ENCODE assay signal across 8 cellular contexts in the genomic region with DNA sequence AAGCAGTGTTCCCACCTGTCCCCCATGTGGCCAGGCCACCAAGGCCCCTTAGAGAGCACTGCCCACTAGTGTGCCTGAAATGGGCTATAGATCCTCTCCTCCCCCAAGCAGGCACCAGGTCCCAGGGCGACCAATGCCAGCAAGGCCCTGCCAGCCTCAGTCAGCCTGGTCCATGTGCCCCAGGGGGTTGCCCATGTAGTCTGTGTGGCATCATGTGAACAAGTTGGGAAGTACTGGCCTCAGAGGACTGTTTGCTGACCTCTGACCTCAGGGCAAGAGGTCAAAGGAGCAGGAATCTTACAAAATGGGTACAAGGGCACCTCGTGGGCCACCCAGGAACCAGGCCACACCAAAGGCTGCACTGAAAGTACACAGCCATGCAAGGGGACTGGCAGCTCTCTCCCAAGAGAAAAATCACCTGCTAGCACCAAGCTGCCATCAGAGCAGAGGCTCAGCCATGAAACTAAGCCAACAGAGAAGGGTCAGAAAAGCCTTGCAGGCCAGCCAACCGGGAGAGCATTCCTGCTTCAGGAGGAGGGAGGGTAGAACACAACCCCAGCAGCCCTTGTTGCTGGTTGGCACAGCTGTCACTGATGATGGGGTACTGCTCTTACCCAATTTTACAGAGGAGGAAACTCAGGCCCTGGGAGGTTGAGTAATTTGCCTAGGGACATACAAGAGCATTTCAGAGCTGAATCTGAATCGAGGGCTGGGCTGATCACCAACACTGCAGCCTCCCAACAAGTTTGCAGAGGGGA. TPM values are rescaled to one million over a fixed set of nuclear protein-coding genes. Genes with fewer than 3 reads are reported as not detected.
DNase-seq lines count a peak whose midpoint lies in the region; ATAC-seq and TF ChIP-seq lines count a peak whose summit lies in the region.

No MANE protein-coding gene starts in this region.

- peak overlapping the region; percentile 3 for H2BK15ac ChIP-seq in mesenchymal stem cell (ENCODE audit: low read depth, poor library complexity, severe bottlenecking)

- H4K91ac ChIP-seq in mesenchymal stem cell (ENCODE audit: low read length) = no peak overlapping the region

- H3K18ac ChIP-seq in mesenchymal stem cell (ENCODE audit: low read depth in 1 of 2, low read length in 2 of 2) = peak overlapping the region in 1 of 2 experiments; percentile 11

- H3K36me3 ChIP-seq in mammary epithelial cell (ENCODE audit: insufficient read depth, low read length) (no peaks in the 10 kb centered on the region), mesenchymal stem cell (ENCODE audit: control insufficient read depth in 1 of 2, insufficient read depth in 2 of 2, low read depth in 1 of 2, low read length in 2 of 2) (no peaks in the 10 kb centered on the region)

- no peak overlapping the region for H3K23ac ChIP-seq in mesenchymal stem cell (ENCODE audit: low read length in 2 of 2)

- no peak overlapping the region for H2BK5ac ChIP-seq in mesenchymal stem cell (ENCODE audit: low read depth, low read length, poor library complexity, severe bottlenecking)

- no peaks in the 10 kb centered on the region for H3K79me1 ChIP-seq in mesenchymal stem cell (replicated peaks; ENCODE audit: low read length, poor library complexity, severe bottlenecking)

- no TSS peak for BruUV-seq in mammary epithelial cell (replicated peaks; lab: Mats Ljungman, UMichigan)

- H2BK120ac ChIP-seq in mesenchymal stem cell (ENCODE audit: low read depth, low read length) = no peak overlapping the region

- H2BK12ac ChIP-seq in mesenchymal stem cell (ENCODE audit: low read length in 2 of 2) = peak overlapping the region in 1 of 2 experiments; percentile 49

- no peak overlapping the region for H3K4me2 ChIP-seq in mammary epithelial cell (ENCODE audit: insufficient read depth, low read depth, low read length)
- no peak overlapping the region for H3K4me2 ChIP-seq in mesenchymal stem cell (ENCODE audit: low read length, poor library complexity, severe bottlenecking)

- ATAC-seq in HG03196 (IDR thresholded peaks at IDR 0.05; ENCODE audit: unreplicated experiment) = no peak
- no peak for ATAC-seq in GM18511 (IDR thresholded peaks at IDR 0.05; ENCODE audit: unreplicated experiment)

- no peak overlapping the region for H3K4ac ChIP-seq in mesenchymal stem cell (ENCODE audit: low read depth in 1 of 2, low read length in 2 of 2)

- intact Hi-C loops in mammary epithelial cell (cut with micrococcal nuclease) = no loop called here

- no peak overlapping the region for H2AFZ ChIP-seq in mammary epithelial cell (ENCODE audit: low read depth, low read length)
- H2AFZ ChIP-seq in mesenchymal stem cell (ENCODE audit: low read depth, low read length) = no peak overlapping the region

- in situ Hi-C loops in mammary epithelial cell (cut with MboI; ENCODE audit: low sequenced_read_pairs in 2 of 2) = no loop called here

- TF ChIP-seq CTCF in mammary epithelial cell (conservative IDR thresholded peaks at IDR 0.05 in 1 of 2, IDR thresholded peaks at IDR 0.05 in 1 of 2; ENCODE audit: extremely low read depth in 1 of 2, insufficient read depth in 1 of 2, low read depth in 1 of 2, low read length in 2 of 2) = no peak

- H3K27ac ChIP-seq in mammary epithelial cell (ENCODE audit: insufficient read depth, low read depth, low read length) = no peak overlapping the region
- no peak overlapping the region for H3K27ac ChIP-seq in mesenchymal stem cell (ENCODE audit: low read length, poor library complexity, severe bottlenecking)

- DNase-seq in ELR (ENCODE audit: low read depth) (peak; percentile 18), NCI-H226 (peak; percentile 87), mammary epithelial cell (peak; percentile 69), mesenchymal stem cell (no peak), islet precursor cell (no peak), NCI-H1694 (lab: John Stamatoyannopoulos, UW) (no peak)

- H3K27me3 ChIP-seq in mammary epithelial cell (ENCODE audit: insufficient read depth, low read length) (no peaks in the 10 kb centered on the region), mesenchymal stem cell (ENCODE audit: control insufficient read depth in 1 of 2, insufficient read depth in 1 of 2, low read length in 2 of 2) (no peaks in the 10 kb centered on the region)

- H3K14ac ChIP-seq in mesenchymal stem cell (ENCODE audit: low read length in 2 of 2) = no peak overlapping the region

- no peak overlapping the region for H3K9ac ChIP-seq in mammary epithelial cell (ENCODE audit: insufficient read depth, low read length)
- no peak overlapping the region for H3K9ac ChIP-seq in mesenchymal stem cell (ENCODE audit: low read length)

- H4K8ac ChIP-seq in mesenchymal stem cell (ENCODE audit: low read length) = no peak overlapping the region

- H3K4me1 ChIP-seq in mammary epithelial cell (ENCODE audit: insufficient read depth, low read length) (peaks cover 16% of the 10 kb centered on the region), mesenchymal stem cell (ENCODE audit: control insufficient read depth, insufficient read depth, low read depth, low read length) (peaks cover 8% of the 10 kb centered on the region)

- no peak overlapping the region for H2AK5ac ChIP-seq in mesenchymal stem cell (ENCODE audit: low read length, severe bottlenecking)

- H4K20me1 ChIP-seq in mammary epithelial cell (ENCODE audit: insufficient read depth, low read length) = no peaks in the 10 kb centered on the region

- H3K79me2 ChIP-seq in mammary epithelial cell (ENCODE audit: insufficient read depth, low read length) = no peaks in the 10 kb centered on the region

- CTCF ChIA-PET in mammary epithelial cell (lab: Charles Lee; ENCODE audit: low non-redundant PET) = no interaction called here

- H3K9me3 ChIP-seq in mammary epithelial cell (replicated peaks; ENCODE audit: insufficient read depth, low read length) (no peaks in the 10 kb centered on the region), mesenchymal stem cell (ENCODE audit: control insufficient read depth, low read length) (no peaks in the 10 kb centered on the region)

- WGBS in mammary epithelial cell (ENCODE audit: low coverage, missing lambda C conversion rate) = 60% methylated on average over 3 of the region's 4 CpGs
- 93% methylated on average over 4 of the region's 4 CpGs for WGBS in mesenchymal stem cell

- dilution Hi-C loops in mammary epithelial cell (cut with HindIII; ENCODE audit: low sequenced_read_pairs) = no loop called here

- no peak overlapping the region for H3K4me3 ChIP-seq in mammary epithelial cell (replicated peaks in 1 of 3; ENCODE audit: insufficient read depth in 1 of 3, low read depth in 2 of 3, low read length in 3 of 3)
- H3K4me3 ChIP-seq in mesenchymal stem cell (ENCODE audit: insufficient read depth in 1 of 2, low read depth in 1 of 2, low read length in 2 of 2) = no peak overlapping the region

RNA-seq across cellular contexts. Expression of a gene that starts 5.2 kb away (rescaled TPM):
- 10 to 100 TPM; 49.6 to 50.3 TPM for total RNA-seq in mammary epithelial cell
- 37.0 TPM for polyA plus RNA-seq in mammary epithelial cell
- polyA minus RNA-seq in mammary epithelial cell = 44.6 TPM
- 58.9 TPM for polyA plus RNA-seq in mesenchymal stem cell (2013, experiment 1 of 2)
- polyA plus RNA-seq in mesenchymal stem cell (2013, experiment 2 of 2) = 58.5 TPM

RNA-seq across cellular contexts. Expression of a gene that starts 21.2 kb away (rescaled TPM):
- total RNA-seq in mammary epithelial cell = 1 to 10 TPM in 1 of 2 donors, not detected in 1; 2.8 TPM
- polyA plus RNA-seq in mammary epithelial cell = not detected
- not detected for polyA minus RNA-seq in mammary epithelial cell
- polyA plus RNA-seq in mesenchymal stem cell (2013, experiment 1 of 2) = 5.5 TPM
- polyA plus RNA-seq in mesenchymal stem cell (2013, experiment 2 of 2) = 5.3 TPM

RNA-seq across cellular contexts. Expression of a gene that starts 40.0 kb away (rescaled TPM):
- 10 to 100 TPM; 11.5 to 12.5 TPM for total RNA-seq in mammary epithelial cell
- polyA plus RNA-seq in mammary epithelial cell = 8.7 TPM
- polyA minus RNA-seq in mammary epithelial cell = 46.6 TPM
- 23.9 TPM for polyA plus RNA-seq in mesenchymal stem cell (2013, experiment 1 of 2)
- 23.2 TPM for polyA plus RNA-seq in mesenchymal stem cell (2013, experiment 2 of 2)

Comparison
In these comparisons a context has a peak if more than half of its experiments do, and no peak if none do; other contexts are left out.
1. DNase-seq: peak in ELR (single experiment), NCI-H226 (single experiment) and mammary epithelial cell (single experiment); none in mesenchymal stem cell (single experiment), islet precursor cell (single experiment) and NCI-H1694 (single experiment).